In genomic region chr12:127038152-127038551, GRCh38 we compare ENCODE assay signal across 8 cellular contexts.
"Had no signal": no experiment of that assay in that cellular context is flagged by ENCODE, and none has a peak within 500 bp of the region (broad histone marks: within the 10 kb centered on the region; RNA-seq: fewer than 3 reads in every experiment).

No MANE protein-coding gene starts in this region.

- H3K9ac ChIP-seq: KMS-11 had no signal

- H3K4me2 ChIP-seq: KMS-11 had no signal

- H3K27me3 Mint-ChIP-seq: IgD-negative memory B cell had no signal

- DNase-seq: IMR-90, KBM-7, KG1 had no signal

- ATAC-seq: HepG2 had no signal

- H3K27ac Mint-ChIP-seq: IgD-negative memory B cell had no signal

- FAIRE-seq: HepG2, HTR-8/SVneo had no signal

- H3K36me3 Mint-ChIP-seq: IgD-negative memory B cell had no signal

- H3K27ac ChIP-seq: HL-60, KMS-11 had no signal

- H3K4me3 Mint-ChIP-seq: IgD-negative memory B cell had no signal
